Comparison of ENCODE assay signal across 12 cellular contexts in genomic region chr9:91948061-91948422, GRCh38. TPM values are rescaled to one million over a fixed set of nuclear protein-coding genes. Genes with fewer than 3 reads are reported as not detected.
DNase-seq lines count a peak whose midpoint lies in the region; ATAC-seq, FAIRE-seq and TF ChIP-seq lines count a peak whose summit lies in the region.
"Had no signal": no experiment of that assay in that cellular context is flagged by ENCODE, and none has a peak within 500 bp of the region (broad histone marks: within the 10 kb centered on the region; RNA-seq: fewer than 3 reads in every experiment).

No MANE protein-coding gene starts in this region.

- 86% methylated on average over 9 of the region's 9 CpGs for WGBS in A549 (ENCODE audit: missing lambda C conversion rate)

- H3K9ac ChIP-seq in HUES48 (ENCODE audit: low read depth, low read length) (peak overlapping the region; percentile 32; the same call in 1 of the 2 replicates), muscle layer of colon (ENCODE audit: low read length) (peak overlapping the region; percentile 83)

- H3K4me3 ChIP-seq in A549 (no peak overlapping the region; the same call in 2 of the 3 replicates), HUES48 (ENCODE audit: low read depth, low read length) (peak overlapping the region; percentile 65), muscle layer of colon (ENCODE audit: low read depth in 1 of 2, low read length in 2 of 2) (peak overlapping the region; percentile 78 to 87)

- TF ChIP-seq RAD21 in A549 (conservative IDR thresholded peaks at IDR 0.05 in 1 of 2, IDR thresholded peaks at IDR 0.05 in 1 of 2): no peak

- CTCF ChIA-PET in A549 (lab: Yijun Ruan, JAX): interaction anchor here (0.9 to 5.6 kb wide), 5 partner anchors 10 to 190 kb away, joined by 3 to 35 read pairs (median 3); no protein-coding TSS in a partner anchor

- no peak for ATAC-seq in A549
- ATAC-seq in GM21825 (IDR thresholded peaks at IDR 0.05; ENCODE audit: unreplicated experiment): no peak
- no peak for ATAC-seq in HG02885 (IDR thresholded peaks at IDR 0.05; ENCODE audit: poor library complexity, unreplicated experiment)

- H3K27ac ChIP-seq in A549 (no peak overlapping the region), HUES48 (ENCODE audit: low read depth, low read length) (peak overlapping the region; percentile 21), epithelial cell of prostate (peak overlapping the region; percentile 49), muscle layer of colon (ENCODE audit: low read depth, low read length) (peak overlapping the region; percentile 98)

- no peak for TF ChIP-seq POLR2A in A549 (IDR thresholded peaks at IDR 0.05; ENCODE audit: low read length)

- peaks cover 65% of the 10 kb centered on the region for H3K27me3 ChIP-seq in HUES48 (ENCODE audit: control insufficient read depth, insufficient read depth, low read length)
- H3K27me3 ChIP-seq in muscle layer of colon (ENCODE audit: control insufficient read depth in 1 of 2, insufficient read depth in 2 of 2, low read length in 2 of 2): peaks cover 0 to 13% of the 10 kb centered on the region in 2 donors

- H3K4me1 ChIP-seq in A549 (peaks cover 7% of the 10 kb centered on the region; the same call in 1 of the 3 replicates), HUES48 (ENCODE audit: control insufficient read depth, insufficient read depth, low read length) (peaks cover 18% of the 10 kb centered on the region), muscle layer of colon (ENCODE audit: insufficient read depth, low read length) (peaks cover 56% of the 10 kb centered on the region)

- DNase-seq in A549 (ENCODE audit: low read depth in 1 of 2, low spot score in 1 of 2): no peak
- no peak for DNase-seq in epithelial cell of prostate (ENCODE audit: low read depth, low spot score)
- DNase-seq in GM19240 (ENCODE audit: insufficient read length, low spot score): no peak
- DNase-seq in foreskin melanocyte: no peak
- DNase-seq: activated CD4-positive, alpha-beta T cell treated with anti-CD3 and anti-CD28 coated beads, Interleukin-2, amount 50 U/mL, for 4 hours; stimulated activated naive CD4-positive, alpha-beta T cell had no signal

- TF ChIP-seq CTCF in A549 (IDR thresholded peaks at IDR 0.05): no peak

- H3K9me3 ChIP-seq in A549: peaks cover 8% of the 10 kb centered on the region; the same call in 2 of the 3 replicates
- H3K9me3 ChIP-seq in HUES48 (ENCODE audit: control insufficient read depth, insufficient read depth, low read length): no peaks in the 10 kb centered on the region
- no peaks in the 10 kb centered on the region for H3K9me3 ChIP-seq in muscle layer of colon (ENCODE audit: low read length)
- H3K9me3 ChIP-seq: body of pancreas had no signal

- no peak for TF ChIP-seq EP300 in A549 (IDR thresholded peaks at IDR 0.05)

- no peaks in the 10 kb centered on the region for H3K36me3 ChIP-seq in HUES48 (ENCODE audit: control insufficient read depth, insufficient read depth, low read length)
- H3K36me3 ChIP-seq in muscle layer of colon (ENCODE audit: insufficient read depth, low read length): no peaks in the 10 kb centered on the region

- FAIRE-seq in A549 (lab: Jason Lieb, UNC): no peak
- FAIRE-seq: GM12891 had no signal

- peak overlapping the region; percentile 90 for H3K4me2 ChIP-seq in A549

- POLR2A ChIA-PET in A549 (lab: Yijun Ruan, JAX): no interaction called here

TF ChIP-seq in A549, 52 proteins besides CTCF, POLR2A, EP300 and RAD21:
- TF ChIP-seq NFE2L2 (conservative IDR thresholded peaks at IDR 0.05; ENCODE audit: low read length) (no peak), NR3C1 (IDR thresholded peaks at IDR 0.05) (no peak), E2F6 (IDR thresholded peaks at IDR 0.05; ENCODE audit: borderline replicate concordance, low read depth) (no peak), CEBPB (IDR thresholded peaks at IDR 0.05) (no peak), GATA3 (IDR thresholded peaks at IDR 0.05; ENCODE audit: borderline replicate concordance) (no peak), JUN (IDR thresholded peaks at IDR 0.05) (no peak), USF2 (IDR thresholded peaks at IDR 0.05) (no peak), RFX5 (IDR thresholded peaks at IDR 0.05) (no peak), CHD2 (IDR thresholded peaks at IDR 0.05; ENCODE audit: low read length, partially characterized antibody) (no peak), KDM5A (IDR thresholded peaks at IDR 0.05) (no peak), CBX2 (IDR thresholded peaks at IDR 0.05; ENCODE audit: borderline replicate concordance, low read depth) (no peak), TP53 (CRISPR knock-in tag; IDR thresholded peaks at IDR 0.05) (no peak)

RNA-seq across cellular contexts. Expression of gene ROR2, which starts 2.0 kb away (rescaled TPM):
- polyA plus RNA-seq in A549 (2011; rRNA removed) (0.12 and 0.15 TPM in 2 replicates), A549 (2017; fragmentation: RNase III; extraction: RNeasy Plus Mini Kit Qiagen cat#74134 plus additional on column Dnase treatment) (0.53 to 0.66 TPM (median 0.53 TPM) in 3 replicates)
- 0.16 and 0.21 TPM in 2 replicates for polyA plus RNA-seq in A549 (2012; cell fraction: cytosol; rRNA removed)
- 0.37 and 0.47 TPM in 2 replicates for polyA plus RNA-seq in A549 (2012; cell fraction: nucleus; rRNA removed)
- polyA minus RNA-seq in A549 (2011; rRNA and poly(A)+ RNA removed): 0.24 and 0.54 TPM in 2 replicates

Comparison
In these comparisons a context has a peak if more than half of its experiments do, and no peak if none do; other contexts are left out.
1. H3K27ac ChIP-seq: peak in HUES48 (single experiment), epithelial cell of prostate (single experiment) and muscle layer of colon (single experiment); none in A549 (0 of 2).